In genomic region chr13:40383922-40384321, GRCh38 we compare ENCODE assay signal across 26 cellular contexts.
"Had no signal": no experiment of that assay in that cellular context is flagged by ENCODE, and none has a peak within 500 bp of the region (broad histone marks: within the 10 kb centered on the region; RNA-seq: fewer than 3 reads in every experiment).

No MANE protein-coding gene starts in this region.

- H3K4me3 Mint-ChIP-seq: activated CD4-positive, alpha-beta memory T cell treated with anti-CD3 and anti-CD28 coated beads, Interleukin-2, amount 10 ng/mL, durations not matched to agents 7 days and 5 days; activated CD4-positive, alpha-beta T cell treated with anti-CD3 and anti-CD28 coated beads, Interleukin-2, amount 10 ng/mL, durations not matched to agents 7 days and 5 days; activated naive CD8-positive, alpha-beta T cell; nephron; stimulated activated naive B cell treated with anti-CD40 and anti-IgM and Interleukin-4, amounts not matched to agents 10 μg/mL and 1 μg/mL and 100 μg/mL, for 72 hours; WTC11 had no signal

- H3K9me3 ChIP-seq: colonic mucosa, left lung, lower lobe of right lung, ovary, stomach, suprapubic skin, tibial artery had no signal

- H3K36me3 ChIP-seq: colonic mucosa, left lung, lower lobe of right lung, ovary, stomach, suprapubic skin, tibial artery had no signal

- H3K36me3 Mint-ChIP-seq: WTC11 had no signal

- ATAC-seq: left lung; lower lobe of right lung; stimulated activated naive B cell treated with anti-CD40 and anti-IgM and Interleukin-4, amounts not matched to agents 10 μg/mL and 1 μg/mL and 100 μg/mL, for 72 hours had no signal

- H3K27ac Mint-ChIP-seq: activated CD4-positive, alpha-beta memory T cell treated with anti-CD3 and anti-CD28 coated beads, Interleukin-2, amount 10 ng/mL, durations not matched to agents 7 days and 5 days; activated CD4-positive, alpha-beta T cell treated with anti-CD3 and anti-CD28 coated beads, Interleukin-2, amount 10 ng/mL, durations not matched to agents 7 days and 5 days; activated naive CD8-positive, alpha-beta T cell; activated T-helper 2 cell treated with anti-CD3 and anti-CD28 coated beads, Interferon-gamma antibody, Interleukin-2, Interleukin-4, amounts not matched to agents 10 μg/mL and 5 μg/mL and 100 μg/mL, durations not matched to agents 14 hours and 24 hours and 36 hours; progenitor cell of endocrine pancreas; stimulated activated naive B cell treated with anti-CD40 and anti-IgM and Interleukin-4, amounts not matched to agents 10 μg/mL and 1 μg/mL and 100 μg/mL, for 72 hours had no signal

- H3K4me1 ChIP-seq: colonic mucosa, left lung, lower lobe of right lung, stomach, tibial artery had no signal

- H3K4me3 ChIP-seq: colonic mucosa, left lung, lower lobe of right lung, ovary, skin epidermis, stomach, suprapubic skin, tibial artery had no signal

- DNase-seq: activated CD4-positive, alpha-beta memory T cell treated with anti-CD3 and anti-CD28 coated beads, Interleukin-2, amount 10 ng/mL, durations not matched to agents 7 days and 5 days; activated CD4-positive, alpha-beta T cell treated with anti-CD3 and anti-CD28 coated beads for 1 hour; activated CD4-positive, alpha-beta T cell treated with anti-CD3 and anti-CD28 coated beads, Interleukin-2, amount 10 ng/mL, durations not matched to agents 7 days and 5 days; activated T-cell treated with anti-CD3 and anti-CD28 coated beads, Interleukin-2, amount 50 U/mL, for 48 hours; anterior cingulate cortex; cerebellar nuclear complex; colonic mucosa; effector CD8-positive, alpha-beta T cell; left lung; lower lobe of right lung; mesendoderm; ovary; stimulated activated CD4-positive, alpha-beta T cell treated with anti-CD3 and anti-CD28 coated beads, Interleukin-12 subunit alpha, Interleukin-12 subunit beta, amount 100 ng/mL, for 4 hours; stimulated activated CD4-positive, alpha-beta T cell treated with anti-CD3 and anti-CD28 coated beads, Interleukin-4, amount 100 ng/mL, for 1 hour; stimulated activated naive B cell treated with anti-CD40 and anti-IgM and Interleukin-4, amounts not matched to agents 10 μg/mL and 1 μg/mL and 100 μg/mL, for 72 hours; stomach; T-helper 2 cell; tibial artery had no signal

- H3K27me3 Mint-ChIP-seq: activated CD4-positive, alpha-beta memory T cell treated with anti-CD3 and anti-CD28 coated beads, Interleukin-2, amount 10 ng/mL, durations not matched to agents 7 days and 5 days; activated naive CD8-positive, alpha-beta T cell; stimulated activated naive B cell treated with anti-CD40 and anti-IgM and Interleukin-4, amounts not matched to agents 10 μg/mL and 1 μg/mL and 100 μg/mL, for 72 hours had no signal

- FAIRE-seq: frontal cortex had no signal

- H3K27me3 ChIP-seq: colonic mucosa, left lung, ovary, stomach, suprapubic skin, tibial artery had no signal

- H3K9me3 Mint-ChIP-seq: nephron had no signal

- H3K27ac ChIP-seq: colonic mucosa, left lung, lower lobe of right lung, ovary, stomach, suprapubic skin, tibial artery had no signal
